ENCODE assay signal across 11 cellular contexts in the genomic region with DNA sequence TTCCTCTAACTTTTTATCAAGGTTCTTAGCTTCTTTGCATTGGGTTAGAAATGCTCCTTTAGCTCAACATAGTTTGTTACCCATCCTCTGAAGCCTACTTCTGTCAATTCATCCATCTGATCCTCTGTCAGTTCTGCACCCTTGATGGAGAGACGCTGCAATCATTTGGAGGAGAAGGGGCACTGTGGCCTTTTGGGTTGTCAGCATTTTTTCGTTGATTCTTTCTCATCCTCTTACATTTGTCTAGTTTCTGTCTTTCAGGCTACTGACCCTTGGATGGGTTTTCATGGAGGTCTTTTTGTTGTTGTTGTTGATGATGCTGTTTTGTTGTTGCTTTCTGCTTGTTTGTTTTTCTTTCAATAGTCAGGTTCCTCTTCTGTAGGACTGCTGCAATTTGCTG.
"Had no signal": no experiment of that assay in that cellular context is flagged by ENCODE, and none has a peak within 500 bp of the region (broad histone marks: within the 10 kb centered on the region; RNA-seq: fewer than 3 reads in every experiment).

No MANE protein-coding gene starts in this region.

- H3K4me1 ChIP-seq: HAP-1 had no signal

- H3K27ac ChIP-seq: GM23248 had no signal

- H3K4me3 ChIP-seq: GM23248, GM23338, HAP-1 had no signal

- H3K27ac Mint-ChIP-seq: GM23338, H9, HFFc6 had no signal

- H3K9me3 ChIP-seq: HAP-1 had no signal

- DNase-seq: GM23248, GOT3, H7, H9, HCEC 1CT, HFFc6 had no signal

- ATAC-seq: HCT116 had no signal

- H3K4me2 ChIP-seq: GM23338 had no signal

- H3K36me3 ChIP-seq: HAP-1 had no signal

- H3K4me1 Mint-ChIP-seq: GM23338 had no signal

- H3K9ac ChIP-seq: GM23248 had no signal

- FAIRE-seq: H1, H54 had no signal

- H3K4me3 Mint-ChIP-seq: GM23338, H9, HFFc6 had no signal

- H2AFZ ChIP-seq: GM23248, GM23338 had no signal
